ENCODE assay signal across 19 cellular contexts in genomic region chr19:43790587-43790986, GRCh38.
A peak's percentile ranks its signal among the peaks of the same experiment; 100 is the strongest.
DNase-seq lines count a peak whose midpoint lies in the region; ATAC-seq and TF ChIP-seq lines count a peak whose summit lies in the region.
"Had no signal": no experiment of that assay in that cellular context is flagged by ENCODE, and none has a peak within 500 bp of the region (broad histone marks: within the 10 kb centered on the region; RNA-seq: fewer than 3 reads in every experiment).

No MANE protein-coding gene starts in this region.

- TF ChIP-seq CTCF in GM12865 (IDR thresholded peaks at IDR 0.05; ENCODE audit: insufficient read depth, low read depth, low read length, missing control alignments): no peak

- no peak overlapping the region for H3K27ac Mint-ChIP-seq in stimulated activated memory B cell treated with anti-CD40 and anti-IgM and Interleukin-4, amounts not matched to agents 10 μg/mL and 1 μg/mL and 100 μg/mL, for 72 hours
- H3K27ac Mint-ChIP-seq: GM23338 had no signal

- no peak overlapping the region for H3K4me3 Mint-ChIP-seq in stimulated activated memory B cell treated with anti-CD40 and anti-IgM and Interleukin-4, amounts not matched to agents 10 μg/mL and 1 μg/mL and 100 μg/mL, for 72 hours
- H3K4me3 Mint-ChIP-seq: GM23338 had no signal

- ATAC-seq in GM18511 (IDR thresholded peaks at IDR 0.05; ENCODE audit: unreplicated experiment): peak; percentile 56
- ATAC-seq in stimulated activated memory B cell treated with anti-CD40 and anti-IgM and Interleukin-4, amounts not matched to agents 10 μg/mL and 1 μg/mL and 100 μg/mL, for 72 hours: peak; percentile 45
- ATAC-seq in GM18861 (IDR thresholded peaks at IDR 0.05; ENCODE audit: unreplicated experiment): no peak
- ATAC-seq in HG02571 (IDR thresholded peaks at IDR 0.05; ENCODE audit: unreplicated experiment): no peak
- no peak for ATAC-seq in HG02610 (IDR thresholded peaks at IDR 0.05; ENCODE audit: unreplicated experiment)
- ATAC-seq: GM23338, Right ventricle myocardium inferior, SK-N-SH treated with all-trans-retinoic acid at 6 μM for 48 hours had no signal

- H3K4me1 Mint-ChIP-seq in stimulated activated memory B cell treated with anti-CD40 and anti-IgM and Interleukin-4, amounts not matched to agents 10 μg/mL and 1 μg/mL and 100 μg/mL, for 72 hours: peaks cover 11% of the 10 kb centered on the region
- H3K4me1 Mint-ChIP-seq: GM23338 had no signal

- no peaks in the 10 kb centered on the region for H3K36me3 Mint-ChIP-seq in stimulated activated memory B cell treated with anti-CD40 and anti-IgM and Interleukin-4, amounts not matched to agents 10 μg/mL and 1 μg/mL and 100 μg/mL, for 72 hours
- H3K36me3 Mint-ChIP-seq: IgD-negative memory B cell had no signal

- peaks cover 26% of the 10 kb centered on the region for H3K27me3 Mint-ChIP-seq in stimulated activated memory B cell treated with anti-CD40 and anti-IgM and Interleukin-4, amounts not matched to agents 10 μg/mL and 1 μg/mL and 100 μg/mL, for 72 hours

- no peaks in the 10 kb centered on the region for H3K9me3 Mint-ChIP-seq in stimulated activated memory B cell treated with anti-CD40 and anti-IgM and Interleukin-4, amounts not matched to agents 10 μg/mL and 1 μg/mL and 100 μg/mL, for 72 hours
- H3K9me3 Mint-ChIP-seq: GM23338 had no signal

- DNase-seq in GM12865 (ENCODE audit: low read depth) (peak; percentile 46), MV-4-11 (lab: John Stamatoyannopoulos, UW) (peak; percentile 90)
- DNase-seq: DMS79 treated with DMSO at 0.1 percent for 48 hours, HCEC 1CT, NCI-H1417 treated with DMSO at 0.1 percent for 48 hours, NCI-H187 treated with DMSO at 0.1 percent for 48 hours, NCI-H345, NCI-H524 treated with DMSO at 0.1 percent for 48 hours, T-helper 1 cell, T-helper 9 cell had no signal

- H3K4me3 ChIP-seq in GM12865 (ENCODE audit: low read depth, low read length): no peak overlapping the region
- H3K4me3 ChIP-seq: GM23338 had no signal

Comparison
In these comparisons a context has a peak if more than half of its experiments do, and no peak if none do; other contexts are left out.
1. ATAC-seq: peak in GM18511 (single experiment) and stimulated activated memory B cell treated with anti-CD40 and anti-IgM and Interleukin-4, amounts not matched to agents 10 μg/mL and 1 μg/mL and 100 μg/mL, for 72 hours (single experiment); none in GM18861 (single experiment), HG02571 (single experiment) and HG02610 (single experiment).